33 cellular contexts compared by ENCODE assay signal in the genomic region with DNA sequence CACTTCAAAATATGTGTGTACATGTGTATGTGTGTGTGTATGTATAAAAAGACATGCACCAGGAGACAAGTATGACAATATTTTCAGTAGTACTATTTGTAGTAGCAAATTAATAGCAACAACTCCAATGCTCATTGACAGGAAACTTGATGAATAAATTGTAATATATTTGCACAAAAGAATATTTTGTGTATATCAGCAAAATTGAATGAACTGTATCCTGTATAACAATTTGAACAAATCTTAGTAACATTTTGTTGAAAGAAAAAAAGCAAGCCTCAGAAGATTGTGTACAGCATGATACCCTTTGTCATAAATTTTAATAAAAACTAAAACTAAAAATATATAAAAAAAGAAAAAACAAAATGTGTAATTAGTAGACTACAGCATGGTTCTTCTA.
"Had no signal": no experiment of that assay in that cellular context is flagged by ENCODE, and none has a peak within 500 bp of the region (broad histone marks: within the 10 kb centered on the region; RNA-seq: fewer than 3 reads in every experiment).

No MANE protein-coding gene starts in this region.

- H3K4me3 ChIP-seq: adrenal gland, ascending aorta, body of pancreas, breast epithelium, cardiac muscle cell had no signal

- H3K4me1 ChIP-seq: adrenal gland, ascending aorta, body of pancreas, breast epithelium had no signal

- H3K36me3 ChIP-seq: adrenal gland, ascending aorta, brain microvascular endothelial cell, breast epithelium, cardiac muscle cell had no signal

- FAIRE-seq: astrocyte, bronchial epithelial cell had no signal

- DNase-seq: activated effector memory CD4-positive, alpha-beta T cell treated with anti-CD3 and anti-CD28 coated beads, Interleukin-2, amount 50 U/mL, for 16 hours; activated effector memory CD4-positive, alpha-beta T cell treated with Interleukin-2 at 50 U/mL for 16 hours; activated gamma-delta T cell; activated gamma-delta T cell treated with Interleukin-2 at 50 U/mL for 16 hours; activated naive CD4-positive, alpha-beta T cell; activated naive CD4-positive, alpha-beta T cell treated with anti-CD3 and anti-CD28 coated beads for 36 hours; activated naive CD4-positive, alpha-beta T cell treated with anti-CD3 and anti-CD28 coated beads, Interleukin-2, amount 10 ng/mL, durations not matched to agents 7 days and 5 days; activated naive CD4-positive, alpha-beta T cell treated with anti-CD3 and anti-CD28 coated beads, Interleukin-2, amount 50 U/mL, for 16 hours; activated naive CD4-positive, alpha-beta T cell treated with Interleukin-2 at 50 U/mL for 16 hours; activated naive CD8-positive, alpha-beta T cell treated with anti-CD3 and anti-CD28 coated beads for 36 hours; activated naive CD8-positive, alpha-beta T cell treated with anti-CD3 and anti-CD28 coated beads, Interleukin-2, amount 10 ng/mL, durations not matched to agents 7 days and 5 days; activated naive CD8-positive, alpha-beta T cell treated with anti-CD3 and anti-CD28 coated beads, Interleukin-2, amount 50 U/mL, for 24 hours; activated T-cell treated with anti-CD3 and anti-CD28 coated beads, Interleukin-2, amount 50 U/mL, for 24 hours; activated T-cell treated with anti-CD3 and anti-CD28 coated beads, Interleukin-2, amount 50 U/mL, for 4 hours; activated T-cell treated with anti-CD3 and anti-CD28 coated beads, Interleukin-2, amount 50 U/mL, for 48 hours; activated T-cell treated with anti-CD3 and anti-CD28 coated beads, Interleukin-2, amount 50 U/mL, for 72 hours; adrenal gland; amniotic stem cell; amygdala; anterior cingulate cortex; aorta; body of pancreas; brain microvascular endothelial cell; caudate nucleus; central memory CD4-positive, alpha-beta T cell; cerebellar nuclear complex had no signal

- H3K27ac ChIP-seq: adrenal gland, ascending aorta, body of pancreas, brain microvascular endothelial cell, breast epithelium, cardiac muscle cell had no signal

- H3K9me3 ChIP-seq: ascending aorta, body of pancreas, breast epithelium had no signal

- H3K27me3 ChIP-seq: adrenal gland, ascending aorta, body of pancreas, brain microvascular endothelial cell, breast epithelium, cardiac muscle cell had no signal

- ATAC-seq: activated naive CD4-positive, alpha-beta T cell treated with anti-CD3 and anti-CD28 coated beads, Interleukin-2, amount 50 U/mL, for 72 hours; activated naive CD8-positive, alpha-beta T cell treated with anti-CD3 and anti-CD28 coated beads, Interleukin-2, amount 50 U/mL, for 24 hours; activated T-cell treated with anti-CD3 and anti-CD28 coated beads, Interleukin-2, amount 50 U/mL, for 4 hours; activated T-cell treated with anti-CD3 and anti-CD28 coated beads, Interleukin-2, amount 50 U/mL, for 72 hours; activated T-helper 17 cell treated with anti-CD3 and anti-CD28 coated beads, Interleukin-2, amount 50 U/mL, for 72 hours; body of pancreas had no signal
